ENCODE assay signal across 7 cellular contexts in genomic region chr5:134465856-134466240, GRCh38. TPM values are rescaled to one million over a fixed set of nuclear protein-coding genes. Genes with fewer than 3 reads are reported as not detected.
DNase-seq lines count a peak whose midpoint lies in the region; FAIRE-seq and TF ChIP-seq lines count a peak whose summit lies in the region.

No MANE protein-coding gene starts in this region.

- peak overlapping the region; percentile 79 for H3K4me3 ChIP-seq in GM12865 (ENCODE audit: low read depth, low read length)
- H3K4me3 ChIP-seq in HFF-Myc (replicated peaks; ENCODE audit: low read depth, low read length) = peak overlapping the region; percentile 43
- H3K4me3 ChIP-seq in bronchial epithelial cell (ENCODE audit: low read depth, low read length) = peak overlapping the region; percentile 27

- H3K27me3 ChIP-seq in bronchial epithelial cell (ENCODE audit: control insufficient read depth, insufficient read depth, low read length) = no peaks in the 10 kb centered on the region

- TF ChIP-seq CTCF in GM12865 (IDR thresholded peaks at IDR 0.05; ENCODE audit: insufficient read depth, low read depth, low read length, missing control alignments) (no peak), HFF-Myc (IDR thresholded peaks at IDR 0.05; ENCODE audit: low read depth, low read length, missing control alignments) (no peak), bronchial epithelial cell (IDR thresholded peaks at IDR 0.05; ENCODE audit: insufficient read depth, low read length, severe bottlenecking) (no peak)

- no peaks in the 10 kb centered on the region for H3K36me3 ChIP-seq in bronchial epithelial cell (ENCODE audit: control insufficient read depth, insufficient read depth, low read length)

- no peak for FAIRE-seq in bronchial epithelial cell (lab: Jason Lieb, UNC)

- DNase-seq in GM12865 (ENCODE audit: low read depth) = peak; percentile 86
- DNase-seq in HFF-Myc (ENCODE audit: extremely low read depth, low read depth) = peak; percentile 54
- peak; percentile 18 for DNase-seq in NCI-H1105 (lab: John Stamatoyannopoulos, UW)
- peak; percentile 91 for DNase-seq in UCSD-AML1 (lab: John Stamatoyannopoulos, UW; ENCODE audit: unreplicated experiment)
- DNase-seq in bronchial epithelial cell (ENCODE audit: low read depth) = peak; percentile 78
- DNase-seq in iPS-NIHi7 (ENCODE audit: extremely low spot score) = peak; percentile 98
- peak; percentile 76 for DNase-seq in smooth muscle cell of the brain vasculature (ENCODE audit: low read depth, low spot score)

RNA-seq across cellular contexts. Expression of gene CDKN2AIPNL, which starts 54.2 kb away (rescaled TPM):
- total RNA-seq in bronchial epithelial cell = 37.1 and 45.1 TPM in 2 replicates

RNA-seq across cellular contexts. Expression of gene JADE2, which starts 59.6 kb away (rescaled TPM):
- total RNA-seq in bronchial epithelial cell = 12.8 and 17.1 TPM in 2 replicates

Comparison
In these comparisons a context has a peak if more than half of its experiments do, and no peak if none do; other contexts are left out.
1. Peak in every context shown above with its lines: DNase-seq and H3K4me3 ChIP-seq.
2. DNase-seq: peak in every context shown above with its lines; median percentile 98 in iPS-NIHi7; 91 in UCSD-AML1; 86 in GM12865; 78 in bronchial epithelial cell; 76 in smooth muscle cell of the brain vasculature; 54 in HFF-Myc; 18 in NCI-H1105.
3. H3K4me3 ChIP-seq: peak in every context shown above with its lines; median percentile 79 in GM12865; 43 in HFF-Myc; 27 in bronchial epithelial cell.